In the genomic region with DNA sequence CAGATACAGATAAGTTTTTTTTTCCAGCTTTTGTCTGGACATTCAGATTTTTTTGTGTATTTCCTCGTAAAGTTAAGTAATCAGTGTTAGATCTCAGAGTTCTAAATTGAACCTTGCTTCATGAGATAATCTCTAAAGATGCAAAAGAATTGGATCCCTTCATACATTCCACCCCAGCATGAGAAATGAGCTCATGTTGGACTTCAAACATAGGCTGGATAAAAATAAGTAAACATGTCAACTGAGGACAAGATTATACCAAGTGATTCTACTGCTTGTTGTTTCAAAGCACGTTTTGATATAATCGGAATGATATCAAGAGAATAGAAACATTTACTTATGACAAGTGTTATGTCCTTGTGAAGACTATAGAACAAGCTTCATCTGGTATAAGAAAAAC, we compare ENCODE assay signal across 29 cellular contexts.
"Had no signal": no experiment of that assay in that cellular context is flagged by ENCODE, and none has a peak within 500 bp of the region (broad histone marks: within the 10 kb centered on the region; RNA-seq: fewer than 3 reads in every experiment).

No MANE protein-coding gene starts in this region.

- H3K36me3 Mint-ChIP-seq: immature natural killer cell; natural killer cell; neural progenitor cell; stimulated activated naive B cell treated with anti-CD40 and anti-IgM and Interleukin-4, amounts not matched to agents 10 μg/mL and 1 μg/mL and 100 μg/mL, for 72 hours had no signal

- H3K4me1 Mint-ChIP-seq: immature natural killer cell; natural killer cell; neural progenitor cell; stimulated activated naive B cell treated with anti-CD40 and anti-IgM and Interleukin-4, amounts not matched to agents 10 μg/mL and 1 μg/mL and 100 μg/mL, for 72 hours had no signal

- H3K4me1 ChIP-seq: left lung, lower lobe of right lung, neural progenitor cell, parathyroid adenoma, right atrium auricular region, right lobe of liver, stomach, testis, thyroid gland, transverse colon, upper lobe of left lung, vagina had no signal

- H3K79me2 ChIP-seq: parathyroid adenoma had no signal

- DNase-seq: hypothalamus; immature natural killer cell; kidney; left colon; left lung; lower lobe of right lung; mammary epithelial cell; mesenchymal stem cell; natural killer cell; nephron progenitor cell; occipital lobe; right lobe of liver; stimulated activated CD4-positive, alpha-beta T cell treated with anti-CD3 and anti-CD28 coated beads, Interleukin-12 subunit alpha, Interleukin-12 subunit beta, amount 100 ng/mL, for 4 hours; stimulated activated CD4-positive, alpha-beta T cell treated with anti-CD3 and anti-CD28 coated beads, Interleukin-15, amount 100 ng/mL, for 24 hours; stimulated activated CD4-positive, alpha-beta T cell treated with anti-CD3 and anti-CD28 coated beads, Interleukin-2, amount 100 ng/mL, for 24 hours; stimulated activated CD4-positive, alpha-beta T cell treated with anti-CD3 and anti-CD28 coated beads, Interleukin-4, amount 100 ng/mL, for 1 hour; stimulated activated naive B cell treated with anti-CD40 and anti-IgM and Interleukin-4, amounts not matched to agents 10 μg/mL and 1 μg/mL and 100 μg/mL, for 72 hours; stimulated activated naive CD8-positive, alpha-beta T cell treated with anti-CD3 and anti-CD28 coated beads, Interleukin-15, Interleukin-2, amounts not matched to agents 100 U/mL and 50 U/mL, for 24 hours; stomach; testis; thyroid gland; transverse colon; upper lobe of left lung had no signal

- H3K27me3 ChIP-seq: left lung, neural progenitor cell, neutrophil, right atrium auricular region, right lobe of liver, stomach, testis, thyroid gland, transverse colon, upper lobe of left lung, vagina had no signal

- H3K4me3 ChIP-seq: left lung, lower lobe of right lung, neural progenitor cell, right atrium auricular region, right lobe of liver, skin epidermis, stomach, testis, thyroid gland, transverse colon, upper lobe of left lung, vagina had no signal

- H3K9me3 Mint-ChIP-seq: neural progenitor cell; stimulated activated naive B cell treated with anti-CD40 and anti-IgM and Interleukin-4, amounts not matched to agents 10 μg/mL and 1 μg/mL and 100 μg/mL, for 72 hours had no signal

- H3K4me2 ChIP-seq: neural progenitor cell had no signal

- H3K36me3 ChIP-seq: left lung, lower lobe of right lung, neural progenitor cell, neutrophil, right atrium auricular region, right lobe of liver, stomach, thyroid gland, transverse colon, upper lobe of left lung, vagina had no signal

- H2AFZ ChIP-seq: neural progenitor cell, parathyroid adenoma had no signal

- H3K4me3 Mint-ChIP-seq: immature natural killer cell; natural killer cell; nephron progenitor cell; neural progenitor cell; stimulated activated naive B cell treated with anti-CD40 and anti-IgM and Interleukin-4, amounts not matched to agents 10 μg/mL and 1 μg/mL and 100 μg/mL, for 72 hours had no signal

- H3K27ac ChIP-seq: left lung, lower lobe of right lung, neural progenitor cell, neutrophil, parathyroid adenoma, right atrium auricular region, right lobe of liver, skin epidermis, stomach, testis, thyroid gland, transverse colon, upper lobe of left lung, vagina had no signal

- ATAC-seq: left colon; left lung; lower lobe of right lung; natural killer cell; right lobe of liver; stimulated activated naive B cell treated with anti-CD40 and anti-IgM and Interleukin-4, amounts not matched to agents 10 μg/mL and 1 μg/mL and 100 μg/mL, for 72 hours; stimulated activated naive CD8-positive, alpha-beta T cell treated with anti-CD3 and anti-CD28 coated beads, Interleukin-15, Interleukin-2, amounts not matched to agents 100 U/mL and 50 U/mL, for 24 hours had no signal

- H3K27ac Mint-ChIP-seq: immature natural killer cell; natural killer cell; nephron progenitor cell; neural progenitor cell; stimulated activated naive B cell treated with anti-CD40 and anti-IgM and Interleukin-4, amounts not matched to agents 10 μg/mL and 1 μg/mL and 100 μg/mL, for 72 hours had no signal

- H3K9me3 ChIP-seq: left lung, lower lobe of right lung, neutrophil, right atrium auricular region, right lobe of liver, stomach, testis, thyroid gland, transverse colon, upper lobe of left lung, vagina had no signal

- H3K27me3 Mint-ChIP-seq: stimulated activated naive B cell treated with anti-CD40 and anti-IgM and Interleukin-4, amounts not matched to agents 10 μg/mL and 1 μg/mL and 100 μg/mL, for 72 hours had no signal
